In genomic region chr6:142353690-142354089, GRCh38 we compare ENCODE assay signal across 25 cellular contexts. TPM values are rescaled to one million over a fixed set of nuclear protein-coding genes. Genes with fewer than 3 reads are reported as not detected.
A peak's percentile ranks its signal among the peaks of the same experiment; 100 is the strongest.
DNase-seq lines count a peak whose midpoint lies in the region; ATAC-seq, FAIRE-seq and TF ChIP-seq lines count a peak whose summit lies in the region.
"Had no signal": no experiment of that assay in that cellular context is flagged by ENCODE, and none has a peak within 500 bp of the region (broad histone marks: within the 10 kb centered on the region; RNA-seq: fewer than 3 reads in every experiment).

No MANE protein-coding gene starts in this region.

- in situ Hi-C loops in GM12878 (cut with MboI): no loop called here

- no peak for DNase-seq in GM12878 (ENCODE audit: low read depth, low spot score)
- DNase-seq in medulla oblongata (ENCODE audit: extremely low spot score): peak; percentile 80
- DNase-seq in substantia nigra (lab: John Stamatoyannopoulos, UW): peak in 1 of 49 donors; percentile 43
- no peak for DNase-seq in naive thymus-derived CD4-positive, alpha-beta T cell
- no peak for DNase-seq in NCI-H1930 (lab: John Stamatoyannopoulos, UW)
- no peak for DNase-seq in HTR-8/SVneo (ENCODE audit: insufficient read length, low spot score)
- DNase-seq: CD4-positive, alpha-beta T cell; DND-41; IMR-90; MV-4-11; NCI-H1105 treated with DMSO at 0.1 percent for 48 hours; NCI-H2081; NCI-H2171; NCI-H345; NCI-H524; OCI-M1; RPMI8226; SHP77 had no signal

- H3K9me3 ChIP-seq in HEK293 (ENCODE audit: control insufficient read depth, insufficient read depth, low read depth, low read length) (no peaks in the 10 kb centered on the region), GM12878 (replicated peaks; ENCODE audit: control insufficient read depth, insufficient read depth, low read length) (no peaks in the 10 kb centered on the region)
- H3K9me3 ChIP-seq in naive thymus-derived CD4-positive, alpha-beta T cell (ENCODE audit: control insufficient read depth in 2 of 3, low read length in 3 of 3): no peaks in the 10 kb centered on the region
- H3K9me3 ChIP-seq: HAP-1 had no signal

- no peak overlapping the region for H3K4me3 ChIP-seq in HEK293 (ENCODE audit: low read depth, low read length)
- H3K4me3 ChIP-seq in GM12878: no peak overlapping the region
- no peak overlapping the region for H3K4me3 ChIP-seq in naive thymus-derived CD4-positive, alpha-beta T cell (ENCODE audit: low read length)
- H3K4me3 ChIP-seq: BLaER1, GM23338, HAP-1, SK-N-MC had no signal

- peaks cover 0 to 8% (median 3%) of the 10 kb centered on the region in 5 donors for H3K27me3 Mint-ChIP-seq in naive thymus-derived CD4-positive, alpha-beta T cell
- H3K27me3 Mint-ChIP-seq: CD4-positive, alpha-beta T cell had no signal

- no peak overlapping the region for H3K4me2 ChIP-seq in GM12878 (ENCODE audit: control insufficient read depth, insufficient read depth)
- H3K4me2 ChIP-seq: BLaER1, GM23338 had no signal

- peaks cover 24% of the 10 kb centered on the region for H3K4me1 ChIP-seq in HEK293 (ENCODE audit: control insufficient read depth, insufficient read depth, low read length)
- H3K4me1 ChIP-seq in GM12878 (ENCODE audit: control insufficient read depth, insufficient read depth, low read length): no peaks in the 10 kb centered on the region
- H3K4me1 ChIP-seq in naive thymus-derived CD4-positive, alpha-beta T cell (ENCODE audit: control insufficient read depth in 2 of 2, insufficient read depth in 2 of 2, low read length in 2 of 2): peaks cover 0 to 13% of the 10 kb centered on the region in 2 donors
- H3K4me1 ChIP-seq: HAP-1 had no signal

- no peak for FAIRE-seq in GM12878 (lab: Jason Lieb, UNC)
- FAIRE-seq in HTR-8/SVneo (lab: Jason Lieb, UNC): no peak
- FAIRE-seq: GM12892 had no signal

- no peak for TF ChIP-seq RAD21 in GM12878 (IDR thresholded peaks at IDR 0.05; ENCODE audit: insufficient read depth, low read depth, low read length)

- H3K27me3 ChIP-seq in GM12878 (replicated peaks in 1 of 2; ENCODE audit: control insufficient read depth in 2 of 2, insufficient read depth in 2 of 2, low read length in 1 of 2): no peaks in the 10 kb centered on the region
- peaks cover 0 to 4% of the 10 kb centered on the region in 2 donors for H3K27me3 ChIP-seq in naive thymus-derived CD4-positive, alpha-beta T cell (ENCODE audit: control insufficient read depth in 2 of 2, insufficient read depth in 2 of 2, low read length in 2 of 2)
- H3K27me3 ChIP-seq: BLaER1 had no signal

- peaks cover 0 to 6% (median 0%) of the 10 kb centered on the region in 11 donors for H3K9me3 Mint-ChIP-seq in naive thymus-derived CD4-positive, alpha-beta T cell
- H3K9me3 Mint-ChIP-seq: GM23338 had no signal

- intact Hi-C loops in GM12878 (cut with micrococcal nuclease; ENCODE audit: unreplicated experiment): no loop called here
- intact Hi-C loops in naive thymus-derived CD4-positive, alpha-beta T cell (cut with micrococcal nuclease): no loop called here

- RAD21 ChIA-PET in GM12878 (lab: Charles Lee; ENCODE audit: unreplicated experiment): no interaction called here

- H3K9ac ChIP-seq in GM12878 (ENCODE audit: control insufficient read depth, insufficient read depth, low read length): no peak overlapping the region
- H3K9ac ChIP-seq: BLaER1 had no signal

- no peak for TF ChIP-seq EP300 in GM12878 (IDR thresholded peaks at IDR 0.05; ENCODE audit: borderline replicate concordance in 1 of 2, control insufficient read depth in 1 of 2, low read depth in 2 of 2, low read length in 2 of 2)

- H3K36me3 Mint-ChIP-seq in naive thymus-derived CD4-positive, alpha-beta T cell: peaks cover 0 to 3% (median 0%) of the 10 kb centered on the region in 5 donors

- H2AFZ ChIP-seq in GM12878 (ENCODE audit: control insufficient read depth, low read depth, low read length): no peak overlapping the region
- H2AFZ ChIP-seq: GM23338 had no signal

- SMC1A ChIA-PET in GM12878 (lab: Charles Lee; ENCODE audit: uncharacterized antibody, unreplicated experiment): no interaction called here

- no peak overlapping the region for H3K27ac Mint-ChIP-seq in naive thymus-derived CD4-positive, alpha-beta T cell
- H3K27ac Mint-ChIP-seq: CD4-positive, alpha-beta T cell; GM23338 had no signal

- no peak overlapping the region for H3K4me3 Mint-ChIP-seq in naive thymus-derived CD4-positive, alpha-beta T cell
- H3K4me3 Mint-ChIP-seq: CD4-positive, alpha-beta T cell; GM23338 had no signal

- CTCF ChIA-PET in HEK293 (lab: Yijun Ruan, JAX): interaction anchor here (0.6 kb wide), 1 partner anchor 88 kb away, joined by 3 read pairs; no protein-coding TSS in a partner anchor
- CTCF ChIA-PET in GM12878 (lab: Yijun Ruan, JAX): interaction anchor here (0.6 kb wide), 1 partner anchor 8 kb away, joined by 3 read pairs; no protein-coding TSS in a partner anchor
- CTCF ChIA-PET in naive thymus-derived CD4-positive, alpha-beta T cell (lab: Charles Lee): no interaction called here

- TF ChIP-seq CTCF in HEK293 (tag by site-specific recombination; IDR thresholded peaks at IDR 0.05): no peak
- no peak for TF ChIP-seq CTCF in GM12878 (IDR thresholded peaks at IDR 0.05 in 2 of 3, conservative IDR thresholded peaks at IDR 0.05 in 1 of 3; ENCODE audit: control insufficient read depth in 2 of 3, extremely low read depth in 1 of 3, insufficient read depth in 1 of 3, low read depth in 3 of 3, low read length in 3 of 3)

- 16% methylated on average over 2 of the region's 2 CpGs for WGBS in GM12878 (ENCODE audit: insufficient coverage, insufficient replicate concordance, low lambda C conversion rate, missing lambda C conversion rate)

- peaks cover 0 to 17% (median 13%) of the 10 kb centered on the region in 7 donors for H3K4me1 Mint-ChIP-seq in naive thymus-derived CD4-positive, alpha-beta T cell

- no peaks in the 10 kb centered on the region for H3K36me3 ChIP-seq in HEK293 (ENCODE audit: control insufficient read depth in 2 of 2, insufficient read depth in 1 of 2, low read length in 2 of 2)
- no peaks in the 10 kb centered on the region for H3K36me3 ChIP-seq in GM12878 (ENCODE audit: control insufficient read depth in 2 of 2, insufficient read depth in 2 of 2, low read length in 1 of 2)
- H3K36me3 ChIP-seq in naive thymus-derived CD4-positive, alpha-beta T cell (ENCODE audit: control insufficient read depth in 2 of 3, insufficient read depth in 3 of 3, low read length in 3 of 3): no peaks in the 10 kb centered on the region
- H3K36me3 ChIP-seq: BLaER1, HAP-1 had no signal

- ATAC-seq in GM12878 (no peak), GM21390 (IDR thresholded peaks at IDR 0.05; ENCODE audit: unreplicated experiment) (no peak)
- no peak for ATAC-seq in naive thymus-derived CD4-positive, alpha-beta T cell
- ATAC-seq: GM23338 had no signal

- H3K27ac ChIP-seq in HEK293 (ENCODE audit: extremely low read depth, low read depth, low read length) (no peak overlapping the region), GM12878 (ENCODE audit: control insufficient read depth, insufficient read depth) (no peak overlapping the region), substantia nigra (ENCODE audit: low read depth, low read length, poor library complexity, severe bottlenecking) (peak overlapping the region; percentile 16)
- H3K27ac ChIP-seq in naive thymus-derived CD4-positive, alpha-beta T cell (ENCODE audit: low read depth, low read length): no peak overlapping the region
- H3K27ac ChIP-seq: BLaER1, SK-N-MC had no signal

- no peak for TF ChIP-seq POLR2A in GM12878 (IDR thresholded peaks at IDR 0.05; ENCODE audit: low read depth, low read length)

- H4K20me1 ChIP-seq in GM12878 (ENCODE audit: control insufficient read depth, insufficient read depth): no peaks in the 10 kb centered on the region
- H4K20me1 ChIP-seq: BLaER1 had no signal

- no TSS peak for BruUV-seq in GM12878 (replicated peaks; lab: Mats Ljungman, UMichigan)

- H3K79me2 ChIP-seq in GM12878 (ENCODE audit: control insufficient read depth, insufficient read depth, low read length): no peaks in the 10 kb centered on the region

- POLR2A ChIA-PET in HEK293 (lab: Yijun Ruan, JAX): no interaction called here
- POLR2A ChIA-PET in GM12878 (lab: Charles Lee): no interaction called here
- POLR2A ChIA-PET in naive thymus-derived CD4-positive, alpha-beta T cell (lab: Charles Lee): no interaction called here

TF ChIP-seq in HEK293, 187 proteins besides CTCF, POLR2A, EP300 and RAD21 (continues in another document):
- no peak for TF ChIP-seq ZNF16 (tag by site-specific recombination; IDR thresholded peaks at IDR 0.05; ENCODE audit: low read depth)

TF ChIP-seq in GM12878, 131 proteins besides CTCF, POLR2A, EP300 and RAD21:
- no peak for TF ChIP-seq NBN (IDR thresholded peaks at IDR 0.05)
- peak; percentile 40; the same call in 1 of the 2 replicates for TF ChIP-seq ATF7 (IDR thresholded peaks at IDR 0.05; ENCODE audit: low read depth)

RNA-seq across cellular contexts. Expression of gene ADGRG6, which starts 51.9 kb away (rescaled TPM):
- total RNA-seq in GM12878 (2013; cell fraction: nucleolus; rRNA removed): not detected in 2 replicates
- total RNA-seq in GM12878 (2014; rRNA removed) (not detected in 2 replicates), GM12878 (2014; rRNA removed; fragmentation: Illumina TruSeq; extraction: Trizol) (not detected in 2 replicates), GM12878 (2021) (0.13 and 0.29 TPM in 2 replicates)
- not detected for polyA plus RNA-seq in GM12878 (2011; ENCODE audit: low read depth)
- polyA plus RNA-seq in GM12878 (2011; rRNA removed) (not detected in 2 replicates), GM12878 (2014; fragmentation: Illumina TruSeq; extraction: Trizol) (0.01 TPM in 1 of 2 replicates, not detected in the other), GM12878 (2014; fragmentation: Nextera tagmentation; extraction: Ambion mirVana) (not detected), GM12878 (2014; rRNA removed) (not detected in 2 replicates), GM12878 (2016; fragmentation: Nextera tagmentation; extraction: Ambion mirVana) (under 1 TPM in 1 of 2 experiments, not detected in 1; 0.24 TPM)
- not detected in 2 replicates for polyA plus RNA-seq in GM12878 (2011; cell fraction: cytosol; rRNA removed)
- polyA plus RNA-seq in GM12878 (2011; cell fraction: nucleus; rRNA removed): not detected in 2 replicates
- 0.04 TPM in 1 of 2 replicates, not detected in the other for polyA plus RNA-seq in GM12878 (2012)
- not detected in 2 replicates for polyA minus RNA-seq in GM12878 (2011; rRNA and poly(A)+ RNA removed)
- 1.1 and 2.7 TPM in 2 replicates for polyA minus RNA-seq in GM12878 (2011; cell fraction: cytosol; rRNA and poly(A)+ RNA removed)
- 0.48 TPM in 1 of 2 replicates, not detected in the other for polyA minus RNA-seq in GM12878 (2011; cell fraction: nucleus; rRNA and poly(A)+ RNA removed)
- 1 to 10 TPM in 1 of 5 experiments, under 1 TPM in 3, not detected in 1; 0.24 to 3.6 (median 0.67) TPM for total RNA-seq in naive thymus-derived CD4-positive, alpha-beta T cell
- polyA plus RNA-seq in naive thymus-derived CD4-positive, alpha-beta T cell: under 1 TPM in 1 of 2 donors, not detected in 1; 0.02 TPM

Comparison
In these comparisons a context has a peak if more than half of its experiments do, and no peak if none do; other contexts are left out.
1. Of the 9 proteins assayed by ChIP-seq in both HEK293 and GM12878: peak only in HEK293: ATF2; only in GM12878: none; in both: none; in neither: 8.